In the genomic region with DNA sequence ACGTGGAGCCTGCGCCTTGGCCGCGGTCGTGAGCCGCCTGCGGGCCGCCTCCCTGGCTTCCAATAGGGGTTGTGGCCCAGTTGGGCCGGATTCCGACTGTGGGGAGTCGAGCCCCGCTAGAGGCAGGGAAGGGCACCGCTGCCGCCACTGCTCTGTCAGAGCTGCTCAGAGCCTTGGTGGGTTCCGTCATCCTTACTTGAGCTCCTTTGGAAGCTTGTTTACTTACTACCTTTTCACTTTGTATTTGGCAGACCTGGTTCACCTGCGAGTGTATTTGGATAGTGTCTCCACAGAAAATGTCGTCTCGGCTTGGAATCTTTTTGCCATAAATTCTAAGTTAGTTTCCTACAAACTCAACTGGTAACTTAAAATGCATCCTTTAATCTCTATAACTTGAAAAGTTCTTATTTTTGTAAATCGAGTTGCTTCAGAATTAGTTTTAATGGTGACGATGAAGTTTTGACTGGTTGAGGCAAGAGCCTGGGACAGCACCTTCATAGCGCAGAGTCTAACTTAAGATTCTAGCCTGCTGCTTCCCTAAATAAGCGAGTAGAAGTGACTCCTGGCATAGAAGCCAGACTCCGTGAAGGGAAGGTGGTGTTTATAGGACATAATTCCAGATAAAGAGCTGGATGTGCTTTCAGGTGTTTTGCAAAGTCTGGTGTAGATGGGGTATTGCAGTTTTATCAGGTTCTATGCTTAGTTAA, we compare ENCODE assay signal across 1 cellular context.
TF ChIP-seq lines count a peak whose summit lies in the region.

No MANE protein-coding gene starts in this region.

TF ChIP-seq in K562, 482 proteins besides CTCF, POLR2A, EP300 and RAD21:
- 0 out of 4 replicates have a peak, but pooled peaks of 1 of the 2 experiments have one; percentile 25 for TF ChIP-seq FOXK2 (conservative IDR thresholded peaks at IDR 0.05 in 1 of 2, IDR thresholded peaks at IDR 0.05 in 1 of 2; ENCODE audit: low read depth in 2 of 2)
- TF ChIP-seq SMAD4 (CRISPR knock-in tag; conservative IDR thresholded peaks at IDR 0.05) = 0 out of 2 replicates have a peak, but pooled peaks have one; percentile 2
- TF ChIP-seq HMG20A (CRISPR knock-in tag; conservative IDR thresholded peaks at IDR 0.05) = no peak
- no peak for TF ChIP-seq PHF8 (IDR thresholded peaks at IDR 0.05; ENCODE audit: borderline replicate concordance, low read length)
- no peak for TF ChIP-seq NFE2 (IDR thresholded peaks at IDR 0.05; ENCODE audit: low read depth)
- TF ChIP-seq FOXM1 (IDR thresholded peaks at IDR 0.05; ENCODE audit: low read depth) = no peak
- TF ChIP-seq FOXM1 (CRISPR knock-in tag; IDR thresholded peaks at IDR 0.05; ENCODE audit: low read depth) = peak; percentile 64; the same call in 1 of the 2 replicates
- TF ChIP-seq, protein P1, sequence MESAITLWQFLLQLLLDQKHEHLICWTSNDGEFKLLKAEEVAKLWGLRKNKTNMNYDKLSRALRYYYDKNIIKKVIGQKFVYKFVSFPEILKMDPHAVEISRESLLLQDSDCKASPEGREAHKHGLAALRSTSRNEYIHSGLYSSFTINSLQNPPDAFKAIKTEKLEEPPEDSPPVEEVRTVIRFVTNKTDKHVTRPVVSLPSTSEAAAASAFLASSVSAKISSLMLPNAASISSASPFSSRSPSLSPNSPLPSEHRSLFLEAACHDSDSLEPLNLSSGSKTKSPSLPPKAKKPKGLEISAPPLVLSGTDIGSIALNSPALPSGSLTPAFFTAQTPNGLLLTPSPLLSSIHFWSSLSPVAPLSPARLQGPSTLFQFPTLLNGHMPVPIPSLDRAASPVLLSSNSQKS (CRISPR knock-in tag; IDR thresholded peaks at IDR 0.05) = no peak
- TF ChIP-seq, protein P2, sequence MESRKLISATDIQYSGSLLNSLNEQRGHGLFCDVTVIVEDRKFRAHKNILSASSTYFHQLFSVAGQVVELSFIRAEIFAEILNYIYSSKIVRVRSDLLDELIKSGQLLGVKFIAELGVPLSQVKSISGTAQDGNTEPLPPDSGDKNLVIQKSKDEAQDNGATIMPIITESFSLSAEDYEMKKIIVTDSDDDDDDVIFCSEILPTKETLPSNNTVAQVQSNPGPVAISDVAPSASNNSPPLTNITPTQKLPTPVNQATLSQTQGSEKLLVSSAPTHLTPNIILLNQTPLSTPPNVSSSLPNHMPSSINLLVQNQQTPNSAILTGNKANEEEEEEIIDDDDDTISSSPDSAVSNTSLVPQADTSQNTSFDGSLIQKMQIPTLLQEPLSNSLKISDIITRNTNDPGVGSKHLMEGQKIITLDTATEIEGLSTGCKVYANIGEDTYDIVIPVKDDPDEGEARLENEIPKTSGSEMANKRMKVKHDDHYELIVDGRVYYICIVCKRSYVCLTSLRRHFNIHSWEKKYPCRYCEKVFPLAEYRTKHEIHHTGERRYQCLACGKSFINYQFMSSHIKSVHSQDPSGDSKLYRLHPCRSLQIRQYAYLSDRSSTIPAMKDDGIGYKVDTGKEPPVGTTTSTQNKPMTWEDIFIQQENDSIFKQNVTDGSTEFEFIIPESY (CRISPR knock-in tag; IDR thresholded peaks at IDR 0.05) = peak; percentile 49; the same call in 1 of the 2 replicates
- no peak for TF ChIP-seq CTBP1 (IDR thresholded peaks at IDR 0.05; ENCODE audit: borderline replicate concordance)
- no peak for TF ChIP-seq TAF1 (IDR thresholded peaks at IDR 0.05; ENCODE audit: control insufficient read depth, extremely low read depth, insufficient read depth, low read length, severe bottlenecking)
- 0 out of 4 replicates have a peak, but pooled peaks of 1 of the 2 experiments have one; percentile 9 for TF ChIP-seq SIN3A (IDR thresholded peaks at IDR 0.05; ENCODE audit: borderline replicate concordance in 2 of 2, control insufficient read depth in 1 of 2, low read depth in 2 of 2, low read length in 2 of 2)
- TF ChIP-seq, protein P3, sequence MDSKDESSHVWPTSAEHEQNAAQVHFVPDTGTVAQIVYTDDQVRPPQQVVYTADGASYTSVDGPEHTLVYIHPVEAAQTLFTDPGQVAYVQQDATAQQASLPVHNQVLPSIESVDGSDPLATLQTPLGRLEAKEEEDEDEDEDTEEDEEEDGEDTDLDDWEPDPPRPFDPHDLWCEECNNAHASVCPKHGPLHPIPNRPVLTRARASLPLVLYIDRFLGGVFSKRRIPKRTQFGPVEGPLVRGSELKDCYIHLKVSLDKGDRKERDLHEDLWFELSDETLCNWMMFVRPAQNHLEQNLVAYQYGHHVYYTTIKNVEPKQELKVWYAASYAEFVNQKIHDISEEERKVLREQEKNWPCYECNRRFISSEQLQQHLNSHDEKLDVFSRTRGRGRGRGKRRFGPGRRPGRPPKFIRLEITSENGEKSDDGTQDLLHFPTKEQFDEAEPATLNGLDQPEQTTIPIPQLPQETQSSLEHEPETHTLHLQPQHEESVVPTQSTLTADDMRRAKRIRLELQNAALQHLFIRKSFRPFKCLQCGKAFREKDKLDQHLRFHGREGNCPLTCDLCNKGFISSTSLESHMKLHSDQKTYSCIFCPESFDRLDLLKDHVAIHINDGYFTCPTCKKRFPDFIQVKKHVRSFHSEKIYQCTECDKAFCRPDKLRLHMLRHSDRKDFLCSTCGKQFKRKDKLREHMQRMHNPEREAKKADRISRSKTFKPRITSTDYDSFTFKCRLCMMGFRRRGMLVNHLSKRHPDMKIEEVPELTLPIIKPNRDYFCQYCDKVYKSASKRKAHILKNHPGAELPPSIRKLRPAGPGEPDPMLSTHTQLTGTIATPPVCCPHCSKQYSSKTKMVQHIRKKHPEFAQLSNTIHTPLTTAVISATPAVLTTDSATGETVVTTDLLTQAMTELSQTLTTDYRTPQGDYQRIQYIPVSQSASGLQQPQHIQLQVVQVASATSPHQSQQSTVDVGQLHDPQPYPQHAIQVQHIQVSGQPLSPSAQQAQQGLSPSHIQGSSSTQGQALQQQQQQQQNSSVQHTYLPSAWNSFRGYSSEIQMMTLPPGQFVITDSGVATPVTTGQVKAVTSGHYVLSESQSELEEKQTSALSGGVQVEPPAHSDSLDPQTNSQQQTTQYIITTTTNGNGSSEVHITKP (IDR thresholded peaks at IDR 0.05; ENCODE audit: partially characterized antibody) = no peak
- TF ChIP-seq, protein P4, sequence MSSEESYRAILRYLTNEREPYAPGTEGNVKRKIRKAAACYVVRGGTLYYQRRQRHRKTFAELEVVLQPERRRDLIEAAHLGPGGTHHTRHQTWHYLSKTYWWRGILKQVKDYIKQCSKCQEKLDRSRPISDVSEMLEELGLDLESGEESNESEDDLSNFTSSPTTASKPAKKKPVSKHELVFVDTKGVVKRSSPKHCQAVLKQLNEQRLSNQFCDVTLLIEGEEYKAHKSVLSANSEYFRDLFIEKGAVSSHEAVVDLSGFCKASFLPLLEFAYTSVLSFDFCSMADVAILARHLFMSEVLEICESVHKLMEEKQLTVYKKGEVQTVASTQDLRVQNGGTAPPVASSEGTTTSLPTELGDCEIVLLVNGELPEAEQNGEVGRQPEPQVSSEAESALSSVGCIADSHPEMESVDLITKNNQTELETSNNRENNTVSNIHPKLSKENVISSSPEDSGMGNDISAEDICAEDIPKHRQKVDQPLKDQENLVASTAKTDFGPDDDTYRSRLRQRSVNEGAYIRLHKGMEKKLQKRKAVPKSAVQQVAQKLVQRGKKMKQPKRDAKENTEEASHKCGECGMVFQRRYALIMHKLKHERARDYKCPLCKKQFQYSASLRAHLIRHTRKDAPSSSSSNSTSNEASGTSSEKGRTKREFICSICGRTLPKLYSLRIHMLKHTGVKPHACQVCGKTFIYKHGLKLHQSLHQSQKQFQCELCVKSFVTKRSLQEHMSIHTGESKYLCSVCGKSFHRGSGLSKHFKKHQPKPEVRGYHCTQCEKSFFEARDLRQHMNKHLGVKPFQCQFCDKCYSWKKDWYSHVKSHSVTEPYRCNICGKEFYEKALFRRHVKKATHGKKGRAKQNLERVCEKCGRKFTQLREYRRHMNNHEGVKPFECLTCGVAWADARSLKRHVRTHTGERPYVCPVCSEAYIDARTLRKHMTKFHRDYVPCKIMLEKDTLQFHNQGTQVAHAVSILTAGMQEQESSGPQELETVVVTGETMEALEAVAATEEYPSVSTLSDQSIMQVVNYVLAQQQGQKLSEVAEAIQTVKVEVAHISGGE (CRISPR knock-in tag; IDR thresholded peaks at IDR 0.05) = no peak
- 0 out of 2 replicates have a peak, but pooled peaks have one; percentile 8 for TF ChIP-seq ZBTB17 (CRISPR knock-in tag; IDR thresholded peaks at IDR 0.05)
